Comparison of ENCODE assay signal across 9 cellular contexts in the genomic region with DNA sequence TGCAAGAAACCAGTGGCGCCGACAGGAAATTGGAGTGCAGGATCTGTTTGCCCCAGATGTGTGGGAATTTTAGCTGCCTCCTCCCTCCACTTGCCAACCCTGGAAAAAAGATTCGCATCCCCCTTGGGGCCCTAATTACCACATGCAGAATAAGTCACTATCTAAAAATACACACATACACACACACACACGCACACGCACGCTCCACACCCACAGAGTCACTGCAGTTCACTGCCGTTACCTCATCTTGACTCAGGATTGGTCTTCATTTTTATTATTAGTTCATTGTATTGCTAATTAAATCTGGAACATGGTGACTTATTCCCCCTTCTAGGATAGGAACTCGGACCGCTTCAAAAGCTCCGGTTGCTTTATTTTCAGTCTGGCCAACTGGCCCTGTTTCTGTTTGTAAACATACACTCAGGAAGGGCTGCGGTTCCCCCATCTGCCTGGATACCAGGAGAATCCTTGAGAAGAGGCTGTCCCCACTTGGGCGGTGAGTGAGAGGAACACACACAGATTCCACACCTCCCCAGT.
DNase-seq lines count a peak whose midpoint lies in the region; ATAC-seq, FAIRE-seq and TF ChIP-seq lines count a peak whose summit lies in the region.
"Had no signal": no experiment of that assay in that cellular context is flagged by ENCODE, and none has a peak within 500 bp of the region (broad histone marks: within the 10 kb centered on the region; RNA-seq: fewer than 3 reads in every experiment).

No MANE protein-coding gene starts in this region.

- intact Hi-C loops in Panc1 (cut with micrococcal nuclease; ENCODE audit: unreplicated experiment): no loop called here

- CTCF ChIA-PET in Panc1 (lab: Charles Lee): no interaction called here

- no TSS peak for BruUV-seq in Panc1 (replicated peaks; lab: Mats Ljungman, UMichigan)

- H2AFZ ChIP-seq in osteoblast (ENCODE audit: low read length): peak overlapping the region; percentile 2

- H3K27ac ChIP-seq in Panc1 (ENCODE audit: low read length) (no peak overlapping the region), osteoblast (ENCODE audit: low read depth, low read length) (peak overlapping the region; percentile 84)

- no peaks in the 10 kb centered on the region for H3K4me1 ChIP-seq in Panc1 (ENCODE audit: control insufficient read depth, insufficient read depth, low read length)
- peaks cover 9% of the 10 kb centered on the region for H3K4me1 ChIP-seq in osteoblast (ENCODE audit: insufficient read depth, low read length)

- FAIRE-seq in urothelium cell line (lab: Jason Lieb, UNC): no peak

- H4K20me1 ChIP-seq in osteoblast (ENCODE audit: insufficient read depth, low read length): no peaks in the 10 kb centered on the region

- TF ChIP-seq CTCF in Panc1 (IDR thresholded peaks at IDR 0.05) (no peak), osteoblast (IDR thresholded peaks at IDR 0.05; ENCODE audit: extremely low read depth, low read depth, low read length) (no peak)

- H3K36me3 ChIP-seq in Panc1 (ENCODE audit: control insufficient read depth, insufficient read depth, low read length) (no peaks in the 10 kb centered on the region), osteoblast (ENCODE audit: insufficient read depth, low read length) (no peaks in the 10 kb centered on the region)

- H3K4me3 ChIP-seq in Panc1 (ENCODE audit: low read depth in 2 of 2, low read length in 2 of 2) (no peak overlapping the region), osteoblast (ENCODE audit: insufficient read depth, low read length) (no peak overlapping the region)

- DNase-seq in EH (ENCODE audit: low read depth) (peak; percentile 90), Panc1 (ENCODE audit: low read depth, low spot score) (peak; percentile 2), fibroblast of peridontal ligament (ENCODE audit: extremely low read depth) (peak; percentile 88), osteoblast (ENCODE audit: insufficient read length, low spot score, missing footprints) (peak; percentile 41), urothelium cell line (ENCODE audit: low spot score) (no peak), RPMI8226 (no peak)
- no peak for DNase-seq in activated CD4-positive, CD25-positive, alpha-beta regulatory T cell (lab: John Stamatoyannopoulos, UW)
- no peak for DNase-seq in activated CD8-positive, alpha-beta memory T cell treated with anti-CD3 and anti-CD28 coated beads, Interleukin-2, amount 50 U/mL, for 4 hours
- DNase-seq: COR-L47 had no signal

- H3K4me2 ChIP-seq in osteoblast (ENCODE audit: insufficient read depth, low read length): peak overlapping the region; percentile 44

- in situ Hi-C loops in Panc1 (cut with HindIII; ENCODE audit: low pct_unique_long_range_greater_than_20kb, low sequenced_read_pairs): no loop called here

- H3K9me3 ChIP-seq in Panc1 (ENCODE audit: control insufficient read depth, insufficient read depth, low read depth, low read length) (no peaks in the 10 kb centered on the region), osteoblast (ENCODE audit: low read depth, low read length) (no peaks in the 10 kb centered on the region)

- no peak for ATAC-seq in Panc1

- no peaks in the 10 kb centered on the region for H3K79me2 ChIP-seq in osteoblast (ENCODE audit: insufficient read depth, low read length)

- POLR2A ChIA-PET in Panc1 (lab: Charles Lee): no interaction called here

- no peaks in the 10 kb centered on the region for H3K27me3 ChIP-seq in Panc1 (ENCODE audit: control insufficient read depth, insufficient read depth, low read length)
- no peaks in the 10 kb centered on the region for H3K27me3 ChIP-seq in osteoblast (ENCODE audit: insufficient read depth, low read length)

Comparison
In these comparisons a context has a peak if more than half of its experiments do, and no peak if none do; other contexts are left out.
1. DNase-seq: peak in EH (single experiment), Panc1 (single experiment), fibroblast of peridontal ligament (single experiment) and osteoblast (single experiment); none in urothelium cell line (single experiment), activated CD4-positive, CD25-positive, alpha-beta regulatory T cell (0 of 4), RPMI8226 (single experiment) and activated CD8-positive, alpha-beta memory T cell treated with anti-CD3 and anti-CD28 coated beads, Interleukin-2, amount 50 U/mL, for 4 hours (single experiment).